Comparison of ENCODE assay signal across 22 cellular contexts in genomic region chr2:111053266-111053665, GRCh38.
"Had no signal": no experiment of that assay in that cellular context is flagged by ENCODE, and none has a peak within 500 bp of the region (broad histone marks: within the 10 kb centered on the region; RNA-seq: fewer than 3 reads in every experiment).

No MANE protein-coding gene starts in this region.

- H3K27ac ChIP-seq: ascending aorta, body of pancreas, PC-9, SK-N-MC, WERI-Rb-1 had no signal

- H3K9me3 ChIP-seq: ascending aorta, body of pancreas had no signal

- ATAC-seq: activated CD4-positive, alpha-beta T cell treated with anti-CD3 and anti-CD28 coated beads for 36 hours; activated CD8-positive, alpha-beta T cell treated with anti-CD3 and anti-CD28 coated beads, Interleukin-2, amount 10 ng/mL, durations not matched to agents 7 days and 5 days; activated naive CD4-positive, alpha-beta T cell treated with anti-CD3 and anti-CD28 coated beads, Interleukin-2, amount 50 U/mL, for 72 hours; activated naive CD8-positive, alpha-beta T cell treated with anti-CD3 and anti-CD28 coated beads, Interleukin-2, amount 50 U/mL, for 24 hours; activated T-cell treated with anti-CD3 and anti-CD28 coated beads, Interleukin-2, amount 50 U/mL, for 4 hours; body of pancreas; K562 had no signal

- H3K36me3 ChIP-seq: ascending aorta, WERI-Rb-1 had no signal

- H3K4me1 ChIP-seq: ascending aorta had no signal

- DNase-seq: activated CD4-positive, alpha-beta T cell treated with anti-CD3 and anti-CD28 coated beads for 36 hours; activated CD8-positive, alpha-beta T cell treated with anti-CD3 and anti-CD28 coated beads, Interleukin-2, amount 10 ng/mL, durations not matched to agents 7 days and 5 days; activated effector memory CD4-positive, alpha-beta T cell treated with anti-CD3 and anti-CD28 coated beads, Interleukin-2, amount 50 U/mL, for 16 hours; activated naive CD4-positive, alpha-beta T cell treated with Interleukin-2 at 50 U/mL for 16 hours; activated naive CD8-positive, alpha-beta T cell treated with anti-CD3 and anti-CD28 coated beads, Interleukin-2, amount 50 U/mL, for 24 hours; activated T-cell treated with anti-CD3 and anti-CD28 coated beads, Interleukin-2, amount 50 U/mL, for 4 hours; amniotic stem cell; body of pancreas; Kasumi-1; NCI-H1105 treated with DMSO at 0.1 percent for 48 hours; NCI-H146; NCI-H187 treated with DMSO at 0.1 percent for 48 hours; NCI-H2081 treated with DMSO at 0.1 percent for 48 hours; NCI-H446; NCI-H524; PC-9; T-helper 1 cell; WERI-Rb-1 had no signal

- H3K4me3 ChIP-seq: ascending aorta, body of pancreas, K562, PC-9, SK-N-MC had no signal

- H3K27me3 ChIP-seq: ascending aorta, body of pancreas had no signal
